10 cellular contexts compared by ENCODE assay signal in genomic region chr21:46424062-46424591, GRCh38. TPM values are rescaled to one million over a fixed set of nuclear protein-coding genes. Genes with fewer than 3 reads are reported as not detected.
DNase-seq lines count a peak whose midpoint lies in the region; ATAC-seq and TF ChIP-seq lines count a peak whose summit lies in the region.
"Had no signal": no experiment of that assay in that cellular context is flagged by ENCODE, and none has a peak within 500 bp of the region (broad histone marks: within the 10 kb centered on the region; RNA-seq: fewer than 3 reads in every experiment).

No MANE protein-coding gene starts in this region.

- H3K4me3 Mint-ChIP-seq in activated CD4-positive, alpha-beta memory T cell treated with anti-CD3 and anti-CD28 coated beads, Interleukin-2, amount 10 ng/mL, durations not matched to agents 7 days and 5 days, result no peak overlapping the region
- H3K4me3 Mint-ChIP-seq in endothelial cell (ENCODE audit: unreplicated experiment), result no peak overlapping the region

- H3K27me3 Mint-ChIP-seq in activated CD4-positive, alpha-beta memory T cell treated with anti-CD3 and anti-CD28 coated beads, Interleukin-2, amount 10 ng/mL, durations not matched to agents 7 days and 5 days, result no peaks in the 10 kb centered on the region
- peaks cover 1% of the 10 kb centered on the region for H3K27me3 Mint-ChIP-seq in endothelial cell (ENCODE audit: unreplicated experiment)

- H3K9me3 Mint-ChIP-seq in activated CD4-positive, alpha-beta memory T cell treated with anti-CD3 and anti-CD28 coated beads, Interleukin-2, amount 10 ng/mL, durations not matched to agents 7 days and 5 days, result no peaks in the 10 kb centered on the region
- no peaks in the 10 kb centered on the region for H3K9me3 Mint-ChIP-seq in endothelial cell (ENCODE audit: unreplicated experiment)

- POLR2A ChIA-PET in activated CD4-positive, alpha-beta memory T cell treated with anti-CD3 and anti-CD28 coated beads, Interleukin-2, amount 10 ng/mL, durations not matched to agents 7 days and 5 days (lab: Charles Lee), result interaction anchor here (1.2 to 2.5 kb wide), 4 partner anchors 33 to 212 kb away, joined by 4 to 10 read pairs (median 4); partner anchors contain the start of genes DIP2A and PRMT2

- CTCF ChIA-PET in activated CD4-positive, alpha-beta memory T cell treated with anti-CD3 and anti-CD28 coated beads, Interleukin-2, amount 10 ng/mL, durations not matched to agents 7 days and 5 days (lab: Charles Lee), result no interaction called here

- ATAC-seq in stimulated activated naive CD8-positive, alpha-beta T cell treated with anti-CD3 and anti-CD28 coated beads, Interleukin-15, Interleukin-2, amounts not matched to agents 100 U/mL and 50 U/mL, for 24 hours, result peak; percentile 5
- ATAC-seq in GM21529 (IDR thresholded peaks at IDR 0.05; ENCODE audit: unreplicated experiment) (no peak), HG02938 (IDR thresholded peaks at IDR 0.05; ENCODE audit: unreplicated experiment) (no peak)

- TF ChIP-seq CTCF in endothelial cell (IDR thresholded peaks at IDR 0.05; ENCODE audit: unreplicated experiment), result no peak

- peaks cover 19% of the 10 kb centered on the region for H3K4me1 Mint-ChIP-seq in activated CD4-positive, alpha-beta memory T cell treated with anti-CD3 and anti-CD28 coated beads, Interleukin-2, amount 10 ng/mL, durations not matched to agents 7 days and 5 days
- H3K4me1 Mint-ChIP-seq in endothelial cell (ENCODE audit: unreplicated experiment), result peaks cover 7% of the 10 kb centered on the region

- H3K27ac Mint-ChIP-seq in activated CD4-positive, alpha-beta memory T cell treated with anti-CD3 and anti-CD28 coated beads, Interleukin-2, amount 10 ng/mL, durations not matched to agents 7 days and 5 days, result peak overlapping the region; percentile 94
- H3K27ac Mint-ChIP-seq in endothelial cell (ENCODE audit: unreplicated experiment), result no peak overlapping the region

- peaks cover 25% of the 10 kb centered on the region for H3K36me3 Mint-ChIP-seq in activated CD4-positive, alpha-beta memory T cell treated with anti-CD3 and anti-CD28 coated beads, Interleukin-2, amount 10 ng/mL, durations not matched to agents 7 days and 5 days (ENCODE audit: low read depth)
- peaks cover 10% of the 10 kb centered on the region for H3K36me3 Mint-ChIP-seq in endothelial cell (ENCODE audit: low read depth, unreplicated experiment)

- DNase-seq in activated T-cell treated with anti-CD3 and anti-CD28 coated beads, Interleukin-2, amount 50 U/mL, for 1 hour, result peak; percentile 37
- DNase-seq in activated T-cell treated with anti-CD3 and anti-CD28 coated beads for 4 hours, result no peak
- DNase-seq in activated CD4-positive, alpha-beta memory T cell treated with anti-CD3 and anti-CD28 coated beads, Interleukin-2, amount 10 ng/mL, durations not matched to agents 7 days and 5 days, result peak; percentile 25
- DNase-seq in endothelial cell (ENCODE audit: low spot score), result peak; percentile 25
- DNase-seq in stimulated activated naive CD8-positive, alpha-beta T cell treated with anti-CD3 and anti-CD28 coated beads, Interleukin-15, Interleukin-2, amounts not matched to agents 100 U/mL and 50 U/mL, for 24 hours, result peak; percentile 37
- no peak for DNase-seq in AG08395 (ENCODE audit: low spot score)
- DNase-seq: GDM1, NCI-H187 had no signal

RNA-seq across cellular contexts. Expression of gene DIP2A, which starts 34.6 kb away (rescaled TPM):
- 10 to 100 TPM; 52.9 to 53.2 TPM for total RNA-seq in activated CD4-positive, alpha-beta memory T cell treated with anti-CD3 and anti-CD28 coated beads, Interleukin-2, amount 10 ng/mL, durations not matched to agents 7 days and 5 days
- 80.2 TPM for total RNA-seq in endothelial cell (ENCODE audit: unreplicated experiment)

Comparison
In these comparisons a context has a peak if more than half of its experiments do, and no peak if none do; other contexts are left out.
1. DNase-seq: peak in activated T-cell treated with anti-CD3 and anti-CD28 coated beads, Interleukin-2, amount 50 U/mL, for 1 hour (single experiment), activated CD4-positive, alpha-beta memory T cell treated with anti-CD3 and anti-CD28 coated beads, Interleukin-2, amount 10 ng/mL, durations not matched to agents 7 days and 5 days (single experiment), endothelial cell (single experiment) and stimulated activated naive CD8-positive, alpha-beta T cell treated with anti-CD3 and anti-CD28 coated beads, Interleukin-15, Interleukin-2, amounts not matched to agents 100 U/mL and 50 U/mL, for 24 hours (single experiment); none in activated T-cell treated with anti-CD3 and anti-CD28 coated beads for 4 hours (single experiment) and AG08395 (single experiment).